ENCODE assay signal across 1 cellular context in the genomic region with DNA sequence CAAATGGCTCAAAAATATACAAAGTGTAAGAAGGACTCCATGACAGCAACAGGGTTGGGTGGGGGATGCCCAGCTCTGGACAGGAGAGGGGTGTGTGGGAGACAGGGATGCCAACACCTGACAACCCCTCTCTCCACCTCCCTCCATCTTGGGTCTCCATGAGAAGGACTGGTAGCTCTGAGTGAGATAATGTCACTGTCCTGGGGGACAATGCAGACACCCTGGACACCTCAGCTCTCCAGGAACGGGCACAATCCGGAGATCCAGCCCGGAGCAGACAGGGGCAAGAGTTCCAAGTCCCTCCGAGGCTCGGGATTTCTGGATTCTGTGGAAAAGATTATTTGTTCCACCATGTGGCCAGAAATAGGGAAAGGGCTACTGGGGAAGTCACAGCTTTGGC.
TF ChIP-seq lines count a peak whose summit lies in the region.

No MANE protein-coding gene starts in this region.

TF ChIP-seq in IMR-90, 13 proteins besides CTCF, POLR2A, EP300 and RAD21 (continued from another document):
- TF ChIP-seq, protein P1, sequence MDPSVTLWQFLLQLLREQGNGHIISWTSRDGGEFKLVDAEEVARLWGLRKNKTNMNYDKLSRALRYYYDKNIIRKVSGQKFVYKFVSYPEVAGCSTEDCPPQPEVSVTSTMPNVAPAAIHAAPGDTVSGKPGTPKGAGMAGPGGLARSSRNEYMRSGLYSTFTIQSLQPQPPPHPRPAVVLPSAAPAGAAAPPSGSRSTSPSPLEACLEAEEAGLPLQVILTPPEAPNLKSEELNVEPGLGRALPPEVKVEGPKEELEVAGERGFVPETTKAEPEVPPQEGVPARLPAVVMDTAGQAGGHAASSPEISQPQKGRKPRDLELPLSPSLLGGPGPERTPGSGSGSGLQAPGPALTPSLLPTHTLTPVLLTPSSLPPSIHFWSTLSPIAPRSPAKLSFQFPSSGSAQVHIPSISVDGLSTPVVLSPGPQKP (IDR thresholded peaks at IDR 0.05; ENCODE audit: borderline replicate concordance, low read depth, low read length): no peak
- TF ChIP-seq FOS (IDR thresholded peaks at IDR 0.05; ENCODE audit: low read depth, low read length) (no peak), BHLHE40 (IDR thresholded peaks at IDR 0.05; ENCODE audit: low read depth, low read length) (no peak), RFX5 (IDR thresholded peaks at IDR 0.05; ENCODE audit: low read depth, low read length) (no peak), MAZ (IDR thresholded peaks at IDR 0.05; ENCODE audit: borderline replicate concordance, low read depth, low read length) (no peak), RCOR1 (IDR thresholded peaks at IDR 0.05; ENCODE audit: insufficient replicate concordance, low read length) (no peak)
